In genomic region chr9:122307925-122308324, GRCh38 we compare ENCODE assay signal across 28 cellular contexts. TPM values are rescaled to one million over a fixed set of nuclear protein-coding genes. Genes with fewer than 3 reads are reported as not detected.
DNase-seq lines count a peak whose midpoint lies in the region; ATAC-seq and TF ChIP-seq lines count a peak whose summit lies in the region.
"Had no signal": no experiment of that assay in that cellular context is flagged by ENCODE, and none has a peak within 500 bp of the region (broad histone marks: within the 10 kb centered on the region; RNA-seq: fewer than 3 reads in every experiment).

No MANE protein-coding gene starts in this region.

- no peak for ATAC-seq in CD8-positive, alpha-beta T cell
- ATAC-seq in lower lobe of right lung = peak; percentile 19 to 29
- ATAC-seq: stimulated activated naive CD8-positive, alpha-beta T cell treated with anti-CD3 and anti-CD28 coated beads, Interleukin-15, Interleukin-2, amounts not matched to agents 100 U/mL and 50 U/mL, for 24 hours had no signal

- H3K27me3 Mint-ChIP-seq in CD8-positive, alpha-beta T cell (ENCODE audit: low read depth) = no peaks in the 10 kb centered on the region
- no peaks in the 10 kb centered on the region for H3K27me3 Mint-ChIP-seq in osteocyte (ENCODE audit: unreplicated experiment)
- H3K27me3 Mint-ChIP-seq: CD4-positive, CD25-positive, alpha-beta regulatory T cell had no signal

- H3K27ac Mint-ChIP-seq in CD8-positive, alpha-beta T cell = peak overlapping the region; percentile 11
- no peak overlapping the region for H3K27ac Mint-ChIP-seq in osteocyte (ENCODE audit: unreplicated experiment)
- H3K27ac Mint-ChIP-seq: nephron had no signal

- H3K9me3 ChIP-seq in CD8-positive, alpha-beta T cell (ENCODE audit: low read length) = no peaks in the 10 kb centered on the region
- no peaks in the 10 kb centered on the region for H3K9me3 ChIP-seq in cardiac muscle cell (ENCODE audit: low read depth)
- no peaks in the 10 kb centered on the region for H3K9me3 ChIP-seq in lower lobe of right lung
- H3K9me3 ChIP-seq: SJCRH30, spleen, testis, uterus had no signal

- no peak overlapping the region for H3K4me3 Mint-ChIP-seq in CD8-positive, alpha-beta T cell
- H3K4me3 Mint-ChIP-seq in osteocyte (ENCODE audit: unreplicated experiment) = no peak overlapping the region
- H3K4me3 Mint-ChIP-seq: CD4-positive, CD25-positive, alpha-beta regulatory T cell; nephron had no signal

- no peaks in the 10 kb centered on the region for H3K27me3 ChIP-seq in CD8-positive, alpha-beta T cell (ENCODE audit: insufficient read depth, low read length)
- no peaks in the 10 kb centered on the region for H3K27me3 ChIP-seq in cardiac muscle cell
- no peaks in the 10 kb centered on the region for H3K27me3 ChIP-seq in lower lobe of right lung (ENCODE audit: low read depth)
- H3K27me3 ChIP-seq: dorsolateral prefrontal cortex, SJCRH30, spleen, testis, uterus had no signal

- CTCF ChIA-PET in CD8-positive, alpha-beta T cell (lab: Charles Lee) = interaction anchor here (1.1 kb wide), 1 partner anchor 185 kb away, joined by 3 read pairs; no protein-coding TSS in a partner anchor

- H3K36me3 ChIP-seq in CD8-positive, alpha-beta T cell (ENCODE audit: insufficient read depth, low read length) = peaks cover 8% of the 10 kb centered on the region
- H3K36me3 ChIP-seq in cardiac muscle cell = no peaks in the 10 kb centered on the region
- peaks cover 72% of the 10 kb centered on the region for H3K36me3 ChIP-seq in lower lobe of right lung
- H3K36me3 ChIP-seq: uterus had no signal

- no peak for DNase-seq in CD8-positive, alpha-beta T cell
- DNase-seq in brain pericyte (ENCODE audit: low read depth, low spot score) (peak; percentile 13), cardiac muscle cell (ENCODE audit: low read depth in 1 of 2, low spot score in 1 of 2) (no peak), lower lobe of right lung (no peak), T1000 (lab: John Stamatoyannopoulos, UW) (no peak), osteocyte (ENCODE audit: extremely low spot score, unreplicated experiment) (no peak), substantia nigra (lab: John Stamatoyannopoulos, UW) (no peak), activated gamma-delta T cell treated with Interleukin-2 at 50 U/mL for 16 hours (no peak)
- DNase-seq: activated CD4-positive, alpha-beta T cell treated with anti-CD3 and anti-CD28 coated beads for 48 hours; activated effector memory CD4-positive, alpha-beta T cell treated with Interleukin-2 at 50 U/mL for 16 hours; activated T-cell treated with anti-CD3 and anti-CD28 coated beads, Interleukin-2, amount 50 U/mL, for 1 hour; AML-193; CD4-positive, CD25-positive, alpha-beta regulatory T cell; DMS79 treated with DMSO at 0.1 percent for 48 hours; dorsolateral prefrontal cortex; islet precursor cell; mammary epithelial cell; NCI-H1048; NCI-H748 treated with DMSO at 0.1 percent for 48 hours; SJCRH30; spleen; stimulated activated CD4-positive, alpha-beta T cell treated with anti-CD3 and anti-CD28 coated beads, Interleukin-2, amount 100 ng/mL, for 24 hours; stimulated activated naive CD8-positive, alpha-beta T cell treated with anti-CD3 and anti-CD28 coated beads, Interleukin-15, Interleukin-2, amounts not matched to agents 100 U/mL and 50 U/mL, for 24 hours; SW 1271; testis; WERI-Rb-1 had no signal

- H3K27ac ChIP-seq in CD8-positive, alpha-beta T cell (ENCODE audit: low read depth, low read length) = no peak overlapping the region
- peak overlapping the region; percentile 18 for H3K27ac ChIP-seq in cardiac muscle cell
- no peak overlapping the region for H3K27ac ChIP-seq in lower lobe of right lung
- no peak overlapping the region for H3K27ac ChIP-seq in substantia nigra (ENCODE audit: low read depth, low read length, poor library complexity, severe bottlenecking)
- H3K27ac ChIP-seq: dorsolateral prefrontal cortex, SJCRH30, testis, WERI-Rb-1 had no signal

- H3K4me1 Mint-ChIP-seq in CD8-positive, alpha-beta T cell (ENCODE audit: low read depth) = no peaks in the 10 kb centered on the region
- peaks cover 38% of the 10 kb centered on the region for H3K4me1 Mint-ChIP-seq in osteocyte (ENCODE audit: unreplicated experiment)

- POLR2A ChIA-PET in CD8-positive, alpha-beta T cell (lab: Charles Lee) = interaction anchor here (0.6 to 1.7 kb wide), 2 partner anchors 42 to 177 kb away, joined by 3 to 4 read pairs; no protein-coding TSS in a partner anchor

- no peak for TF ChIP-seq CTCF in CD8-positive, alpha-beta T cell (IDR thresholded peaks at IDR 0.05)
- TF ChIP-seq CTCF in cardiac muscle cell (IDR thresholded peaks at IDR 0.05; ENCODE audit: low read depth, low read length) (no peak), lower lobe of right lung (IDR thresholded peaks at IDR 0.05) (no peak), osteocyte (IDR thresholded peaks at IDR 0.05) (no peak)

- H3K9me3 Mint-ChIP-seq in CD8-positive, alpha-beta T cell = no peaks in the 10 kb centered on the region
- no peaks in the 10 kb centered on the region for H3K9me3 Mint-ChIP-seq in osteocyte (ENCODE audit: unreplicated experiment)
- H3K9me3 Mint-ChIP-seq: CD4-positive, CD25-positive, alpha-beta regulatory T cell; nephron had no signal

- peaks cover 75% of the 10 kb centered on the region for H3K36me3 Mint-ChIP-seq in CD8-positive, alpha-beta T cell
- peaks cover 19% of the 10 kb centered on the region for H3K36me3 Mint-ChIP-seq in osteocyte (ENCODE audit: unreplicated experiment)

- intact Hi-C loops in CD8-positive, alpha-beta T cell (cut with DNase I, micrococcal nuclease) = no loop called here
- intact Hi-C loops in lower lobe of right lung (cut with DNase I) = no loop called here

- H3K4me1 ChIP-seq in CD8-positive, alpha-beta T cell (ENCODE audit: insufficient read depth, low read length) = no peaks in the 10 kb centered on the region
- H3K4me1 ChIP-seq in cardiac muscle cell (ENCODE audit: low read depth) (peaks cover 23% of the 10 kb centered on the region), lower lobe of right lung (peaks cover 3% of the 10 kb centered on the region)
- H3K4me1 ChIP-seq: testis, uterus had no signal

- no peak overlapping the region for H3K4me3 ChIP-seq in CD8-positive, alpha-beta T cell (ENCODE audit: low read depth, low read length)
- H3K4me3 ChIP-seq in cardiac muscle cell (no peak overlapping the region), lower lobe of right lung (no peak overlapping the region)
- H3K4me3 ChIP-seq: dorsolateral prefrontal cortex, SJCRH30, spleen, testis, uterus had no signal

RNA-seq across cellular contexts. Expression of gene MRRF, which starts 43.2 kb away (rescaled TPM):
- total RNA-seq in CD8-positive, alpha-beta T cell = 10 to 100 TPM; 22.9 to 23.2 TPM
- total RNA-seq in cardiac muscle cell (41.0 and 44.4 TPM in 2 replicates), lower lobe of right lung (30.2 TPM), osteocyte (26.0 and 26.6 TPM in 2 replicates)
- polyA plus RNA-seq in cardiac muscle cell = 45.3 and 45.5 TPM in 2 replicates

RNA-seq across cellular contexts. Expression of gene RBM18, which starts 43.3 kb away (rescaled TPM):
- 10 to 100 TPM; 34.0 to 38.9 TPM for total RNA-seq in CD8-positive, alpha-beta T cell
- total RNA-seq in cardiac muscle cell = 5.4 and 5.6 TPM in 2 replicates
- 16.7 and 28.2 TPM in 2 replicates for polyA plus RNA-seq in cardiac muscle cell
- 21.7 TPM for total RNA-seq in lower lobe of right lung
- 23.2 and 24.2 TPM in 2 replicates for total RNA-seq in osteocyte
